In genomic region chr11:83744620-83745192, GRCh38 we compare ENCODE assay signal across 22 cellular contexts.
"Had no signal": no experiment of that assay in that cellular context is flagged by ENCODE, and none has a peak within 500 bp of the region (broad histone marks: within the 10 kb centered on the region; RNA-seq: fewer than 3 reads in every experiment).

No MANE protein-coding gene starts in this region.

- ATAC-seq: activated CD4-positive, CD25-positive, alpha-beta regulatory T cell treated with anti-CD3 and anti-CD28 coated beads, Interleukin-2, amount 50 U/mL, for 24 hours; activated CD8-positive, alpha-beta T cell treated with anti-CD3 and anti-CD28 coated beads for 36 hours; activated T-cell treated with anti-CD3 and anti-CD28 coated beads, Interleukin-2, amount 50 U/mL, for 72 hours; Panc1; Right ventricle myocardium inferior had no signal

- H3K36me3 ChIP-seq: adrenal gland had no signal

- H3K27me3 ChIP-seq: adrenal gland had no signal

- H3K4me1 ChIP-seq: adrenal gland had no signal

- H3K27ac ChIP-seq: adrenal gland had no signal

- DNase-seq: activated CD4-positive, alpha-beta T cell treated with anti-CD3 and anti-CD28 coated beads for 4 hours; activated CD8-positive, alpha-beta memory T cell treated with anti-CD3 and anti-CD28 coated beads, Interleukin-2, amount 50 U/mL, for 4 hours; activated CD8-positive, alpha-beta T cell treated with anti-CD3 and anti-CD28 coated beads for 36 hours; activated naive CD4-positive, alpha-beta T cell treated with anti-CD3 and anti-CD28 coated beads, Interleukin-2, amount 50 U/mL, for 16 hours; activated naive CD8-positive, alpha-beta T cell treated with anti-CD3 and anti-CD28 coated beads, Interleukin-2, amount 10 ng/mL, durations not matched to agents 7 days and 5 days; activated T-cell treated with anti-CD3 and anti-CD28 coated beads, Interleukin-2, amount 50 U/mL, for 72 hours; adrenal gland; aorta; KG1; NCI-H1092; NCI-H1436; NCI-H1694 treated with DMSO at 0.1 percent for 48 hours; NCI-H2081 treated with DMSO at 0.1 percent for 48 hours; NCI-H2171 treated with DMSO at 0.1 percent for 48 hours; NCI-H226; NCI-H526; NCI-H82; OCI-M1; RPMI8226 had no signal

- H3K4me3 ChIP-seq: adrenal gland had no signal

- H3K9me3 ChIP-seq: adrenal gland had no signal
